1 cellular context compared by ENCODE assay signal in the genomic region with DNA sequence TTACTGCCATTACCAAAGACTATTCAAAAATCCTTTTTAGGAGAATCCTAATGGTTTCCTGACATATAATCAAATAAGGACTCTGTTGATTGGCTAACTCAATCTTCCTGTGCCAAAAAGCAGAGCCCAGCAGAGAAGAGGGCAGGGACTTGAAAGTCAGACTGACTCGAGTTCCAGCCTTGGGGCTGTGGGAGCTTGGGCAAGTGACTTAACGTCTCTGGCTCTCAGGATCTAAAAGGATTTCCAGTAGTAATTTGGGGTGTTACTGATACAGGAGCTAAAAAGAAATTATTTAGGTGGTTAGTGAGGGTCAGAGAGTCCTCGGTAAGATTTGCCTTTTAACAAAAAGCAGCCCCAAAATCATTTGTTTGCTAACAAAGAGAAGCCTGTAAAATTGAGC.
TF ChIP-seq lines count a peak whose summit lies in the region.

No MANE protein-coding gene starts in this region.

TF ChIP-seq in GM23338, 12 proteins besides CTCF, POLR2A, EP300 and RAD21 (continued from another document):
- TF ChIP-seq, protein P1, sequence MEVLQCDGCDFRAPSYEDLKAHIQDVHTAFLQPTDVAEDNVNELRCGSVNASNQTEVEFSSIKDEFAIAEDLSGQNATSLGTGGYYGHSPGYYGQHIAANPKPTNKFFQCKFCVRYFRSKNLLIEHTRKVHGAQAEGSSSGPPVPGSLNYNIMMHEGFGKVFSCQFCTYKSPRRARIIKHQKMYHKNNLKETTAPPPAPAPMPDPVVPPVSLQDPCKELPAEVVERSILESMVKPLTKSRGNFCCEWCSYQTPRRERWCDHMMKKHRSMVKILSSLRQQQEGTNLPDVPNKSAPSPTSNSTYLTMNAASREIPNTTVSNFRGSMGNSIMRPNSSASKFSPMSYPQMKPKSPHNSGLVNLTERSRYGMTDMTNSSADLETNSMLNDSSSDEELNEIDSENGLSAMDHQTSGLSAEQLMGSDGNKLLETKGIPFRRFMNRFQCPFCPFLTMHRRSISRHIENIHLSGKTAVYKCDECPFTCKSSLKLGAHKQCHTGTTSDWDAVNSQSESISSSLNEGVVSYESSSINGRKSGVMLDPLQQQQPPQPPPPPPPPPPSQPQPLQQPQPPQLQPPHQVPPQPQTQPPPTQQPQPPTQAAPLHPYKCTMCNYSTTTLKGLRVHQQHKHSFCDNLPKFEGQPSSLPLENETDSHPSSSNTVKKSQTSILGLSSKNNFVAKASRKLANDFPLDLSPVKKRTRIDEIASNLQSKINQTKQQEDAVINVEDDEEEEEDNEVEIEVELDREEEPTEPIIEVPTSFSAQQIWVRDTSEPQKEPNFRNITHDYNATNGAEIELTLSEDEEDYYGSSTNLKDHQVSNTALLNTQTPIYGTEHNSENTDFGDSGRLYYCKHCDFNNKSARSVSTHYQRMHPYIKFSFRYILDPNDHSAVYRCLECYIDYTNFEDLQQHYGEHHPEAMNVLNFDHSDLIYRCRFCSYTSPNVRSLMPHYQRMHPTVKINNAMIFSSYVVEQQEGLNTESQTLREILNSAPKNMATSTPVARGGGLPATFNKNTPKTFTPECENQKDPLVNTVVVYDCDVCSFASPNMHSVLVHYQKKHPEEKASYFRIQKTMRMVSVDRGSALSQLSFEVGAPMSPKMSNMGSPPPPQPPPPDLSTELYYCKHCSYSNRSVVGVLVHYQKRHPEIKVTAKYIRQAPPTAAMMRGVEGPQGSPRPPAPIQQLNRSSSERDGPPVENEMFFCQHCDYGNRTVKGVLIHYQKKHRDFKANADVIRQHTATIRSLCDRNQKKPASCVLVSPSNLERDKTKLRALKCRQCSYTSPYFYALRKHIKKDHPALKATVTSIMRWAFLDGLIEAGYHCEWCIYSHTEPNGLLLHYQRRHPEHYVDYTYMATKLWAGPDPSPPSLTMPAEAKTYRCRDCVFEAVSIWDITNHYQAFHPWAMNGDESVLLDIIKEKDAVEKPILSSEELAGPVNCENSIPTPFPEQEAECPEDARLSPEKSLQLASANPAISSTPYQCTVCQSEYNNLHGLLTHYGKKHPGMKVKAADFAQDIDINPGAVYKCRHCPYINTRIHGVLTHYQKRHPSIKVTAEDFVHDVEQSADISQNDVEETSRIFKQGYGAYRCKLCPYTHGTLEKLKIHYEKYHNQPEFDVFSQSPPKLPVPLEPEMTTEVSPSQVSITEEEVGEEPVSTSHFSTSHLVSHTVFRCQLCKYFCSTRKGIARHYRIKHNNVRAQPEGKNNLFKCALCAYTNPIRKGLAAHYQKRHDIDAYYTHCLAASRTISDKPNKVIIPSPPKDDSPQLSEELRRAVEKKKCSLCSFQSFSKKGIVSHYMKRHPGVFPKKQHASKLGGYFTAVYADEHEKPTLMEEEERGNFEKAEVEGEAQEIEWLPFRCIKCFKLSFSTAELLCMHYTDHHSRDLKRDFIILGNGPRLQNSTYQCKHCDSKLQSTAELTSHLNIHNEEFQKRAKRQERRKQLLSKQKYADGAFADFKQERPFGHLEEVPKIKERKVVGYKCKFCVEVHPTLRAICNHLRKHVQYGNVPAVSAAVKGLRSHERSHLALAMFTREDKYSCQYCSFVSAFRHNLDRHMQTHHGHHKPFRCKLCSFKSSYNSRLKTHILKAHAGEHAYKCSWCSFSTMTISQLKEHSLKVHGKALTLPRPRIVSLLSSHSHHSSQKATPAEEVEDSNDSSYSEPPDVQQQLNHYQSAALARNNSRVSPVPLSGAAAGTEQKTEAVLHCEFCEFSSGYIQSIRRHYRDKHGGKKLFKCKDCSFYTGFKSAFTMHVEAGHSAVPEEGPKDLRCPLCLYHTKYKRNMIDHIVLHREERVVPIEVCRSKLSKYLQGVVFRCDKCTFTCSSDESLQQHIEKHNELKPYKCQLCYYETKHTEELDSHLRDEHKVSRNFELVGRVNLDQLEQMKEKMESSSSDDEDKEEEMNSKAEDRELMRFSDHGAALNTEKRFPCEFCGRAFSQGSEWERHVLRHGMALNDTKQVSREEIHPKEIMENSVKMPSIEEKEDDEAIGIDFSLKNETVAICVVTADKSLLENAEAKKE (CRISPR knock-in tag; IDR thresholded peaks at IDR 0.05) = no peak
- TF ChIP-seq POLR2AphosphoS5 (IDR thresholded peaks at IDR 0.05; ENCODE audit: low read depth) = no peak
- no peak for TF ChIP-seq REST (IDR thresholded peaks at IDR 0.05; ENCODE audit: unreplicated experiment)
- TF ChIP-seq ZNF114 (CRISPR knock-in tag; IDR thresholded peaks at IDR 0.05) = no peak
- TF ChIP-seq ZNF331 (CRISPR knock-in tag; IDR thresholded peaks at IDR 0.05; ENCODE audit: low read depth) = no peak
- TF ChIP-seq EZH2 (IDR thresholded peaks at IDR 0.05; ENCODE audit: low read depth, unreplicated experiment) = no peak
- no peak for TF ChIP-seq JUNB (IDR thresholded peaks at IDR 0.05; ENCODE audit: unreplicated experiment)
